Comparison of ENCODE assay signal across 8 cellular contexts in genomic region chr16:62225675-62226074, GRCh38.
A peak's percentile ranks its signal among the peaks of the same experiment; 100 is the strongest.
DNase-seq lines count a peak whose midpoint lies in the region; ATAC-seq and TF ChIP-seq lines count a peak whose summit lies in the region.

No MANE protein-coding gene starts in this region.

- peak; percentile 59 for ATAC-seq in T-helper 17 cell

- no peaks in the 10 kb centered on the region for H3K4me1 Mint-ChIP-seq in T-helper 17 cell
- H3K4me1 Mint-ChIP-seq in Calu3 (ENCODE audit: low read depth, unreplicated experiment) = no peaks in the 10 kb centered on the region

- H3K4me3 Mint-ChIP-seq in T-helper 17 cell = no peak overlapping the region
- H3K4me3 Mint-ChIP-seq in Calu3 (ENCODE audit: low read depth, unreplicated experiment) = no peak overlapping the region

- peak; percentile 58 for TF ChIP-seq CTCF in GM12872 (IDR thresholded peaks at IDR 0.05; ENCODE audit: insufficient read depth, low read depth, low read length)
- peak; percentile 45 for TF ChIP-seq CTCF in retinal pigment epithelial cell (conservative IDR thresholded peaks at IDR 0.05; ENCODE audit: low read depth, low read length)
- TF ChIP-seq CTCF in Calu3 (IDR thresholded peaks at IDR 0.05; ENCODE audit: unreplicated experiment) = no peak

- peaks cover 2% of the 10 kb centered on the region for H3K9me3 Mint-ChIP-seq in Calu3 (ENCODE audit: low read depth, unreplicated experiment)

- H3K4me3 ChIP-seq in H7 (ENCODE audit: insufficient read depth, low read depth, low read length) (no peak overlapping the region), retinal pigment epithelial cell (ENCODE audit: low read length) (no peak overlapping the region)

- intact Hi-C loops in Calu3 (cut with micrococcal nuclease; ENCODE audit: unreplicated experiment) = no loop called here

- peaks cover 3% of the 10 kb centered on the region for H3K9me3 ChIP-seq in T-helper 17 cell (ENCODE audit: control insufficient read depth, low read length, poor library complexity, severe bottlenecking)

- H3K27me3 ChIP-seq in H7 (ENCODE audit: control insufficient read depth, insufficient read depth, low read length) = no peaks in the 10 kb centered on the region

- peak; percentile 35 for DNase-seq in H7
- DNase-seq in MV-4-11 (lab: John Stamatoyannopoulos, UW) = peak; percentile 82
- DNase-seq in T-helper 17 cell = peak in 2 of 3 donors; percentile 5 to 11
- peak; percentile 78 for DNase-seq in globus pallidus (ENCODE audit: low spot score)
- no peak for DNase-seq in retinal pigment epithelial cell (ENCODE audit: low read depth)
- no peak for DNase-seq in Calu3
- no peak for DNase-seq in cortex of kidney (lab: John Stamatoyannopoulos, UW)

- H3K27ac Mint-ChIP-seq in T-helper 17 cell = no peak overlapping the region
- no peak overlapping the region for H3K27ac Mint-ChIP-seq in Calu3 (ENCODE audit: unreplicated experiment)

- H3K36me3 ChIP-seq in H7 (replicated peaks; ENCODE audit: control insufficient read depth, insufficient read depth, low read length) = no peaks in the 10 kb centered on the region

- CTCF ChIA-PET in Calu3 (lab: Charles Lee) = no interaction called here

- BruUV-seq in Calu3 (replicated peaks; lab: Mats Ljungman, UMichigan) = no TSS peak

- H3K27me3 Mint-ChIP-seq in T-helper 17 cell (no peaks in the 10 kb centered on the region), Calu3 (ENCODE audit: unreplicated experiment) (no peaks in the 10 kb centered on the region)

- H3K36me3 Mint-ChIP-seq in T-helper 17 cell (ENCODE audit: low read depth) (no peaks in the 10 kb centered on the region), Calu3 (ENCODE audit: insufficient read depth, unreplicated experiment) (no peaks in the 10 kb centered on the region)

Comparison
In these comparisons a context has a peak if more than half of its experiments do, and no peak if none do; other contexts are left out.
1. DNase-seq: peak in H7 (single experiment), MV-4-11 (single experiment), T-helper 17 cell (2 of 3) and globus pallidus (single experiment); none in retinal pigment epithelial cell (single experiment), Calu3 (single experiment) and cortex of kidney (single experiment).